15 cellular contexts compared by ENCODE assay signal in genomic region chr2:202221873-202222272, GRCh38. TPM values are rescaled to one million over a fixed set of nuclear protein-coding genes. Genes with fewer than 3 reads are reported as not detected.
DNase-seq lines count a peak whose midpoint lies in the region; ATAC-seq, FAIRE-seq and TF ChIP-seq lines count a peak whose summit lies in the region.
"Had no signal": no experiment of that assay in that cellular context is flagged by ENCODE, and none has a peak within 500 bp of the region (broad histone marks: within the 10 kb centered on the region; RNA-seq: fewer than 3 reads in every experiment).

No MANE protein-coding gene starts in this region.

- H3K4me3 ChIP-seq in CD4-positive, CD25-positive, alpha-beta regulatory T cell (ENCODE audit: low read depth, low read length) = no peak overlapping the region
- H3K4me3 ChIP-seq in HEK293 (ENCODE audit: low read depth, low read length) = no peak overlapping the region
- no peak overlapping the region for H3K4me3 ChIP-seq in GM12878
- H3K4me3 ChIP-seq in mesenchymal stem cell (ENCODE audit: insufficient read depth in 1 of 2, low read depth in 1 of 2, low read length in 2 of 2) = no peak overlapping the region
- H3K4me3 ChIP-seq in sigmoid colon = no peak overlapping the region
- no peak overlapping the region for H3K4me3 ChIP-seq in transverse colon
- H3K4me3 ChIP-seq: lower lobe of right lung had no signal

- H3K23ac ChIP-seq in mesenchymal stem cell (ENCODE audit: low read length in 2 of 2) = no peak overlapping the region

- CTCF ChIA-PET in HEK293 (lab: Yijun Ruan, JAX) (interaction anchor here (0.6 kb wide), 2 partner anchors 62 to 118 kb away, joined by 3 read pairs; no protein-coding TSS in a partner anchor), GM12878 (lab: Yijun Ruan, JAX) (no interaction called here)

- no peaks in the 10 kb centered on the region for H3K27me3 ChIP-seq in CD4-positive, CD25-positive, alpha-beta regulatory T cell (ENCODE audit: control insufficient read depth, insufficient read depth, low read length)
- no peaks in the 10 kb centered on the region for H3K27me3 ChIP-seq in GM12878 (replicated peaks in 1 of 2; ENCODE audit: control insufficient read depth in 2 of 2, insufficient read depth in 2 of 2, low read length in 1 of 2)
- no peaks in the 10 kb centered on the region for H3K27me3 ChIP-seq in mesenchymal stem cell (ENCODE audit: control insufficient read depth in 1 of 2, insufficient read depth in 1 of 2, low read length in 2 of 2)
- H3K27me3 ChIP-seq in sigmoid colon = no peaks in the 10 kb centered on the region
- no peaks in the 10 kb centered on the region for H3K27me3 ChIP-seq in transverse colon

- H3K79me2 ChIP-seq in GM12878 (ENCODE audit: control insufficient read depth, insufficient read depth, low read length) = peaks cover 16% of the 10 kb centered on the region

- intact Hi-C loops in GM12878 (cut with micrococcal nuclease; ENCODE audit: unreplicated experiment) = no loop called here
- intact Hi-C loops in sigmoid colon (cut with DNase I) = no loop called here
- intact Hi-C loops in transverse colon (cut with DNase I; ENCODE audit: low total_unique reads) = no loop called here

- TF ChIP-seq EP300 in GM12878 (IDR thresholded peaks at IDR 0.05; ENCODE audit: borderline replicate concordance in 1 of 2, control insufficient read depth in 1 of 2, low read depth in 2 of 2, low read length in 2 of 2) (no peak), sigmoid colon (IDR thresholded peaks at IDR 0.05) (no peak), transverse colon (IDR thresholded peaks at IDR 0.05; ENCODE audit: low read depth) (no peak)

- no peak overlapping the region for H2AK5ac ChIP-seq in mesenchymal stem cell (ENCODE audit: low read length, severe bottlenecking)

- H3K9ac ChIP-seq in GM12878 (ENCODE audit: control insufficient read depth, insufficient read depth, low read length) (no peak overlapping the region), mesenchymal stem cell (ENCODE audit: low read length) (peak overlapping the region; percentile 7)

- no peak for TF ChIP-seq POLR2A in GM12878 (IDR thresholded peaks at IDR 0.05; ENCODE audit: low read depth, low read length)
- TF ChIP-seq POLR2A in sigmoid colon (IDR thresholded peaks at IDR 0.05) = no peak
- no peak for TF ChIP-seq POLR2A in transverse colon (IDR thresholded peaks at IDR 0.05)

- no peak overlapping the region for H2BK120ac ChIP-seq in mesenchymal stem cell (ENCODE audit: low read depth, low read length)

- TF ChIP-seq CTCF in HEK293 (tag by site-specific recombination; IDR thresholded peaks at IDR 0.05) (no peak), GM12878 (IDR thresholded peaks at IDR 0.05 in 2 of 3, conservative IDR thresholded peaks at IDR 0.05 in 1 of 3; ENCODE audit: control insufficient read depth in 2 of 3, extremely low read depth in 1 of 3, insufficient read depth in 1 of 3, low read depth in 3 of 3, low read length in 3 of 3) (no peak), sigmoid colon (IDR thresholded peaks at IDR 0.05) (no peak), transverse colon (IDR thresholded peaks at IDR 0.05) (no peak)

- H2AFZ ChIP-seq in GM12878 (ENCODE audit: control insufficient read depth, low read depth, low read length) = no peak overlapping the region
- no peak overlapping the region for H2AFZ ChIP-seq in mesenchymal stem cell (ENCODE audit: low read depth, low read length)

- RAD21 ChIA-PET in GM12878 (lab: Charles Lee; ENCODE audit: unreplicated experiment) = no interaction called here

- H4K8ac ChIP-seq in mesenchymal stem cell (ENCODE audit: low read length) = no peak overlapping the region

- SMC1A ChIA-PET in GM12878 (lab: Charles Lee; ENCODE audit: uncharacterized antibody, unreplicated experiment) = interaction anchor here (1.0 to 1.4 kb wide), 2 partner anchors 57 to 86 kb away, joined by 4 to 6 read pairs; no protein-coding TSS in a partner anchor

- H2BK5ac ChIP-seq in mesenchymal stem cell (ENCODE audit: low read depth, low read length, poor library complexity, severe bottlenecking) = no peak overlapping the region

- no peak for DNase-seq in CD4-positive, CD25-positive, alpha-beta regulatory T cell
- no peak for DNase-seq in GM12878 (ENCODE audit: low read depth, low spot score)
- DNase-seq in mesenchymal stem cell = peak; percentile 54
- DNase-seq in sigmoid colon = no peak
- no peak for DNase-seq in transverse colon
- no peak for DNase-seq in NCI-H1417 (lab: John Stamatoyannopoulos, UW)
- no peak for DNase-seq in stimulated activated CD4-positive, alpha-beta T cell treated with anti-CD3 and anti-CD28 coated beads, Interleukin-4, amount 100 ng/mL, for 1 hour
- DNase-seq: activated naive CD4-positive, alpha-beta T cell treated with Interleukin-2 at 50 U/mL for 16 hours; foreskin melanocyte; lower lobe of right lung; NCI-H1436; stimulated activated CD4-positive, alpha-beta T cell treated with anti-CD3 and anti-CD28 coated beads, Interleukin-2, amount 100 ng/mL, for 48 hours; SW 1271 had no signal

- in situ Hi-C loops in GM12878 (cut with MboI) (no loop called here), transverse colon (cut with MboI; ENCODE audit: low pct_ligation_motif_present in 1 of 4, low pct_unique_long_range_greater_than_20kb in 1 of 4, low sequenced_read_pairs in 3 of 4) (no loop called here)

- peaks cover 26 to 64% (median 47%) of the 10 kb centered on the region in 4 donors for H3K4me1 Mint-ChIP-seq in CD4-positive, CD25-positive, alpha-beta regulatory T cell

- peak overlapping the region; percentile 9 for H3K27ac ChIP-seq in CD4-positive, CD25-positive, alpha-beta regulatory T cell (ENCODE audit: insufficient read depth, low read length, poor library complexity, severe bottlenecking)
- H3K27ac ChIP-seq in HEK293 (ENCODE audit: extremely low read depth, low read depth, low read length) = no peak overlapping the region
- H3K27ac ChIP-seq in GM12878 (ENCODE audit: control insufficient read depth, insufficient read depth) = no peak overlapping the region
- H3K27ac ChIP-seq in mesenchymal stem cell (ENCODE audit: low read length, poor library complexity, severe bottlenecking) = peak overlapping the region; percentile 2
- no peak overlapping the region for H3K27ac ChIP-seq in sigmoid colon
- H3K27ac ChIP-seq in transverse colon = no peak overlapping the region
- H3K27ac ChIP-seq: lower lobe of right lung had no signal

- peaks cover 23% of the 10 kb centered on the region for H3K36me3 ChIP-seq in CD4-positive, CD25-positive, alpha-beta regulatory T cell (ENCODE audit: control insufficient read depth, insufficient read depth, low read length)
- H3K36me3 ChIP-seq in HEK293 (ENCODE audit: control insufficient read depth in 2 of 2, insufficient read depth in 1 of 2, low read length in 2 of 2) (peaks cover 29 to 44% of the 10 kb centered on the region in 2 experiments), GM12878 (ENCODE audit: control insufficient read depth in 2 of 2, insufficient read depth in 2 of 2, low read length in 1 of 2) (no peaks in the 10 kb centered on the region), mesenchymal stem cell (ENCODE audit: control insufficient read depth in 1 of 2, insufficient read depth in 2 of 2, low read depth in 1 of 2, low read length in 2 of 2) (peaks cover 5 to 40% of the 10 kb centered on the region in 2 experiments), sigmoid colon (peaks cover 0 to 44% (median 6%) of the 10 kb centered on the region in 4 donors), transverse colon (peaks cover 0 to 22% (median 0%) of the 10 kb centered on the region in 4 donors)

- peaks cover 7% of the 10 kb centered on the region for H3K79me1 ChIP-seq in mesenchymal stem cell (replicated peaks; ENCODE audit: low read length, poor library complexity, severe bottlenecking)

- H3K27ac Mint-ChIP-seq in CD4-positive, CD25-positive, alpha-beta regulatory T cell = peak overlapping the region in 2 of 3 donors; percentile 62 to 66
- H3K27ac Mint-ChIP-seq: stimulated activated naive CD8-positive, alpha-beta T cell treated with anti-CD3 and anti-CD28 coated beads, Interleukin-15, Interleukin-2, amounts not matched to agents 100 ng/mL and 50 ng/mL, for 24 hours had no signal

- H3K4me2 ChIP-seq in GM12878 (ENCODE audit: control insufficient read depth, insufficient read depth) (no peak overlapping the region), mesenchymal stem cell (ENCODE audit: low read length, poor library complexity, severe bottlenecking) (peak overlapping the region; percentile 45)

- peaks cover 0 to 2% (median 0%) of the 10 kb centered on the region in 7 donors for H3K9me3 Mint-ChIP-seq in CD4-positive, CD25-positive, alpha-beta regulatory T cell
- H3K9me3 Mint-ChIP-seq: stimulated activated naive CD8-positive, alpha-beta T cell treated with anti-CD3 and anti-CD28 coated beads, Interleukin-15, Interleukin-2, amounts not matched to agents 100 ng/mL and 50 ng/mL, for 24 hours had no signal

- H3K14ac ChIP-seq in mesenchymal stem cell (ENCODE audit: low read length in 2 of 2) = no peak overlapping the region

- no peaks in the 10 kb centered on the region for H3K27me3 Mint-ChIP-seq in CD4-positive, CD25-positive, alpha-beta regulatory T cell
- H3K27me3 Mint-ChIP-seq: stimulated activated naive CD8-positive, alpha-beta T cell treated with anti-CD3 and anti-CD28 coated beads, Interleukin-15, Interleukin-2, amounts not matched to agents 100 ng/mL and 50 ng/mL, for 24 hours had no signal

- BruUV-seq in GM12878 (replicated peaks; lab: Mats Ljungman, UMichigan) = TSS peak; percentile 28

- H4K91ac ChIP-seq in mesenchymal stem cell (ENCODE audit: low read length) = no peak overlapping the region

- no peak overlapping the region for H3K4ac ChIP-seq in mesenchymal stem cell (ENCODE audit: low read depth in 1 of 2, low read length in 2 of 2)

- H3K9me3 ChIP-seq in CD4-positive, CD25-positive, alpha-beta regulatory T cell (ENCODE audit: control insufficient read depth in 2 of 2, low read length in 2 of 2) = no peaks in the 10 kb centered on the region
- H3K9me3 ChIP-seq in HEK293 (ENCODE audit: control insufficient read depth, insufficient read depth, low read depth, low read length) (no peaks in the 10 kb centered on the region), GM12878 (replicated peaks; ENCODE audit: control insufficient read depth, insufficient read depth, low read length) (no peaks in the 10 kb centered on the region), mesenchymal stem cell (ENCODE audit: control insufficient read depth, low read length) (no peaks in the 10 kb centered on the region), sigmoid colon (no peaks in the 10 kb centered on the region), transverse colon (no peaks in the 10 kb centered on the region)
- H3K9me3 ChIP-seq: lower lobe of right lung had no signal

- ATAC-seq in CD4-positive, CD25-positive, alpha-beta regulatory T cell (ENCODE audit: low read depth in 2 of 2) = no peak
- ATAC-seq in GM12878 = no peak
- ATAC-seq: lower lobe of right lung had no signal

- peak overlapping the region in 1 of 4 donors; percentile 3 for H3K4me3 Mint-ChIP-seq in CD4-positive, CD25-positive, alpha-beta regulatory T cell
- H3K4me3 Mint-ChIP-seq: stimulated activated naive CD8-positive, alpha-beta T cell treated with anti-CD3 and anti-CD28 coated beads, Interleukin-15, Interleukin-2, amounts not matched to agents 100 ng/mL and 50 ng/mL, for 24 hours had no signal

- H3K4me1 ChIP-seq in CD4-positive, CD25-positive, alpha-beta regulatory T cell (ENCODE audit: control insufficient read depth, insufficient read depth, low read length, poor library complexity, severe bottlenecking) = peaks cover 7% of the 10 kb centered on the region
- H3K4me1 ChIP-seq in HEK293 (ENCODE audit: control insufficient read depth, insufficient read depth, low read length) (no peaks in the 10 kb centered on the region), GM12878 (ENCODE audit: control insufficient read depth, insufficient read depth, low read length) (no peaks in the 10 kb centered on the region; the same call in 1 of the 2 replicates), mesenchymal stem cell (ENCODE audit: control insufficient read depth, insufficient read depth, low read depth, low read length) (peaks cover 2% of the 10 kb centered on the region), sigmoid colon (peaks cover 0 to 11% (median 8%) of the 10 kb centered on the region in 4 donors), transverse colon (peaks cover 0 to 5% (median 2%) of the 10 kb centered on the region in 4 donors)
- H3K4me1 ChIP-seq: lower lobe of right lung had no signal

- H3K36me3 Mint-ChIP-seq in CD4-positive, CD25-positive, alpha-beta regulatory T cell = peaks cover 39% of the 10 kb centered on the region

- no peak overlapping the region for H2BK12ac ChIP-seq in mesenchymal stem cell (ENCODE audit: low read length in 2 of 2)

- no peaks in the 10 kb centered on the region for H4K20me1 ChIP-seq in GM12878 (ENCODE audit: control insufficient read depth, insufficient read depth)

- H2BK15ac ChIP-seq in mesenchymal stem cell (ENCODE audit: low read depth, poor library complexity, severe bottlenecking) = no peak overlapping the region

- H3K18ac ChIP-seq in mesenchymal stem cell (ENCODE audit: low read depth in 1 of 2, low read length in 2 of 2) = no peak overlapping the region

- TF ChIP-seq RAD21 in GM12878 (IDR thresholded peaks at IDR 0.05; ENCODE audit: insufficient read depth, low read depth, low read length) = no peak

- no peak for FAIRE-seq in GM12878 (lab: Jason Lieb, UNC)

- POLR2A ChIA-PET in HEK293 (lab: Yijun Ruan, JAX) (interaction anchor here (0.6 kb wide), 1 partner anchor 17 kb away, joined by 3 read pairs; the partner anchor contains the start of gene SUMO1), GM12878 (lab: Charles Lee) (interaction anchor here (0.6 to 1.0 kb wide), 2 partner anchors 13 to 15 kb away, joined by 3 to 4 read pairs; no protein-coding TSS in a partner anchor)

- WGBS in GM12878 (ENCODE audit: insufficient coverage, insufficient replicate concordance, low lambda C conversion rate, missing lambda C conversion rate) = 80% methylated on average over 1 of the region's 1 CpG
- 6% methylated on average over 1 of the region's 1 CpG for WGBS in mesenchymal stem cell
- 81 to 91% methylated on average over 1 of the region's 1 CpG for WGBS in sigmoid colon, 2 donors
- WGBS in transverse colon (ENCODE audit: low coverage in 1 of 2), 2 donors = 70 to 80% methylated on average over 1 of the region's 1 CpG

RNA-seq across cellular contexts. Expression of gene SUMO1, which starts 16.5 kb away (rescaled TPM):
- 84.8 TPM for total RNA-seq in CD4-positive, CD25-positive, alpha-beta regulatory T cell
- 100 to 1,000 TPM; 170 to 254 (median 192) TPM for polyA plus RNA-seq in CD4-positive, CD25-positive, alpha-beta regulatory T cell
- 12.7 and 14.3 TPM in 2 replicates for total RNA-seq in GM12878 (2013; cell fraction: nucleolus; rRNA removed)
- total RNA-seq in GM12878 (2014; rRNA removed) = 116 and 138 TPM in 2 replicates
- total RNA-seq in GM12878 (2014; rRNA removed; fragmentation: Illumina TruSeq; extraction: Trizol) = 167 and 169 TPM in 2 replicates
- 101 and 105 TPM in 2 replicates for total RNA-seq in GM12878 (2021)
- polyA plus RNA-seq in GM12878 (2011; ENCODE audit: low read depth) = 58.0 TPM
- polyA plus RNA-seq in GM12878 (2011; rRNA removed) = 133 and 195 TPM in 2 replicates
- 32.7 and 33.3 TPM in 2 replicates for polyA plus RNA-seq in GM12878 (2011; cell fraction: cytosol; rRNA removed)
- polyA plus RNA-seq in GM12878 (2011; cell fraction: nucleus; rRNA removed) = 25.2 and 29.7 TPM in 2 replicates
- polyA plus RNA-seq in GM12878 (2012) = 102 and 135 TPM in 2 replicates
- polyA plus RNA-seq in GM12878 (2014; fragmentation: Illumina TruSeq; extraction: Trizol) = 232 and 336 TPM in 2 replicates
- polyA plus RNA-seq in GM12878 (2014; fragmentation: Nextera tagmentation; extraction: Ambion mirVana) = 100 to 1,000 TPM; 351 to 458 TPM
- 96.8 and 123 TPM in 2 replicates for polyA plus RNA-seq in GM12878 (2014; rRNA removed)
- polyA plus RNA-seq in GM12878 (2016; fragmentation: Nextera tagmentation; extraction: Ambion mirVana) = 100 to 1,000 TPM; 285 to 293 TPM
- 32.3 and 51.6 TPM in 2 replicates for polyA minus RNA-seq in GM12878 (2011; rRNA and poly(A)+ RNA removed)
- polyA minus RNA-seq in GM12878 (2011; cell fraction: cytosol; rRNA and poly(A)+ RNA removed) = 26.7 and 31.4 TPM in 2 replicates
- 8.9 and 9.8 TPM in 2 replicates for polyA minus RNA-seq in GM12878 (2011; cell fraction: nucleus; rRNA and poly(A)+ RNA removed)
- polyA plus RNA-seq in mesenchymal stem cell (2013, experiment 1 of 2) = 159 TPM
- 162 TPM for polyA plus RNA-seq in mesenchymal stem cell (2013, experiment 2 of 2)
- 10 to 100 TPM; 56.2 to 98.4 (median 76.1) TPM for total RNA-seq in sigmoid colon
- polyA plus RNA-seq in sigmoid colon = 100 to 1,000 TPM in 2 of 3 donors, 10 to 100 TPM in 1; 88.6 to 191 (median 159) TPM
- total RNA-seq in transverse colon = 10 to 100 TPM; 15.3 to 69.1 (median 54.3) TPM

RNA-seq across cellular contexts. Expression of gene NOP58, which starts 43.7 kb away (rescaled TPM):
- total RNA-seq in CD4-positive, CD25-positive, alpha-beta regulatory T cell = 312 TPM
- 10 to 100 TPM; 79.2 to 99.4 (median 94.9) TPM for polyA plus RNA-seq in CD4-positive, CD25-positive, alpha-beta regulatory T cell
- 401 and 425 TPM in 2 replicates for total RNA-seq in GM12878 (2013; cell fraction: nucleolus; rRNA removed)
- total RNA-seq in GM12878 (2014; rRNA removed) (131 and 137 TPM in 2 replicates), GM12878 (2014; rRNA removed; fragmentation: Illumina TruSeq; extraction: Trizol) (200 and 210 TPM in 2 replicates), GM12878 (2021) (137 and 142 TPM in 2 replicates), sigmoid colon (10 to 100 TPM; 35.9 to 91.1 (median 40.6) TPM), transverse colon (10 to 100 TPM in 3 of 4 donors, 1 to 10 TPM in 1; 9.4 to 54.9 (median 26.3) TPM)
- polyA plus RNA-seq in GM12878 (2011; ENCODE audit: low read depth) = 55.2 TPM
- polyA plus RNA-seq in GM12878 (2011; rRNA removed) (137 and 221 TPM in 2 replicates), GM12878 (2014; fragmentation: Illumina TruSeq; extraction: Trizol) (224 and 268 TPM in 2 replicates), GM12878 (2014; fragmentation: Nextera tagmentation; extraction: Ambion mirVana) (100 to 1,000 TPM; 317 to 327 TPM), GM12878 (2014; rRNA removed) (133 and 157 TPM in 2 replicates), GM12878 (2016; fragmentation: Nextera tagmentation; extraction: Ambion mirVana) (100 to 1,000 TPM; 259 to 273 TPM), sigmoid colon (10 to 100 TPM; 15.6 to 55.6 (median 22.0) TPM)
- polyA plus RNA-seq in GM12878 (2011; cell fraction: cytosol; rRNA removed) = 38.0 and 44.0 TPM in 2 replicates
- polyA plus RNA-seq in GM12878 (2011; cell fraction: nucleus; rRNA removed) = 120 and 141 TPM in 2 replicates
- 84.9 and 87.4 TPM in 2 replicates for polyA plus RNA-seq in GM12878 (2012)
- polyA minus RNA-seq in GM12878 (2011; rRNA and poly(A)+ RNA removed) = 62.4 and 97.3 TPM in 2 replicates
- polyA minus RNA-seq in GM12878 (2011; cell fraction: cytosol; rRNA and poly(A)+ RNA removed) = 31.9 and 39.7 TPM in 2 replicates
- 126 and 245 TPM in 2 replicates for polyA minus RNA-seq in GM12878 (2011; cell fraction: nucleus; rRNA and poly(A)+ RNA removed)
- polyA plus RNA-seq in mesenchymal stem cell (2013, experiment 1 of 2) = 65.5 TPM
- 65.4 TPM for polyA plus RNA-seq in mesenchymal stem cell (2013, experiment 2 of 2)

Comparison
In these comparisons a context has a peak if more than half of its experiments do, and no peak if none do; other contexts are left out.
1. H3K27ac ChIP-seq: peak in CD4-positive, CD25-positive, alpha-beta regulatory T cell (single experiment) and mesenchymal stem cell (single experiment); none in HEK293 (single experiment), GM12878 (single experiment), sigmoid colon (0 of 4) and transverse colon (0 of 4).